Comparison of ENCODE assay signal across 9 cellular contexts in genomic region chr19:53977991-53978731, GRCh38. TPM values are rescaled to one million over a fixed set of nuclear protein-coding genes. Genes with fewer than 3 reads are reported as not detected.
DNase-seq lines count a peak whose midpoint lies in the region; TF ChIP-seq lines count a peak whose summit lies in the region.
"Had no signal": no experiment of that assay in that cellular context is flagged by ENCODE, and none has a peak within 500 bp of the region (broad histone marks: within the 10 kb centered on the region; RNA-seq: fewer than 3 reads in every experiment).

No MANE protein-coding gene starts in this region.

- peak; percentile 98 for DNase-seq in ELF-1 (ENCODE audit: low read depth, low spot score)
- DNase-seq in SKM-1 treated with dmso at 0.1 percent for 144 hours (lab: John Stamatoyannopoulos, UW; ENCODE audit: unreplicated experiment): peak; percentile 43
- no peak for DNase-seq in coronary artery (ENCODE audit: low spot score)
- peak; percentile 62 for DNase-seq in stimulated activated CD8-positive, alpha-beta memory T cell treated with anti-CD3 and anti-CD28 coated beads, Interleukin-4, amount 100 ng/mL, for 48 hours
- DNase-seq in GM10248 (ENCODE audit: extremely low spot score): no peak
- DNase-seq in prostate gland (ENCODE audit: low spot score): no peak
- DNase-seq in SIG-M5 treated with dmso at 0.1 percent for 504 hours (lab: John Stamatoyannopoulos, UW; ENCODE audit: unreplicated experiment): no peak

- TF ChIP-seq RAD21 in liver (IDR thresholded peaks at IDR 0.05): no peak

- H3K27me3 ChIP-seq in liver (ENCODE audit: control insufficient read depth in 4 of 4, insufficient read depth in 4 of 4, low read length in 3 of 4): peaks cover 0 to 14% (median 8%) of the 10 kb centered on the region in 4 donors
- H3K27me3 ChIP-seq in prostate gland (replicated peaks; ENCODE audit: insufficient read depth): peaks cover 10% of the 10 kb centered on the region

- H3K27ac ChIP-seq in coronary artery (no peak overlapping the region), liver (ENCODE audit: low read depth in 1 of 2, low read length in 2 of 2) (no peak overlapping the region), prostate gland (no peak overlapping the region)
- H3K27ac ChIP-seq: neutrophil had no signal

- TF ChIP-seq POLR2A in prostate gland (IDR thresholded peaks at IDR 0.05): no peak

- CTCF ChIA-PET in GM10248 (lab: Yijun Ruan, JAX): no interaction called here

- H3K9me3 ChIP-seq in liver (ENCODE audit: control insufficient read depth in 4 of 4, low read length in 3 of 4) (no peaks in the 10 kb centered on the region), prostate gland (no peaks in the 10 kb centered on the region)
- H3K9me3 ChIP-seq: neutrophil had no signal

- peak overlapping the region; percentile 60 for H3K4me3 ChIP-seq in coronary artery
- peak overlapping the region in 1 of 3 donors; percentile 5 for H3K4me3 ChIP-seq in liver (ENCODE audit: low read depth in 1 of 3, low read length in 3 of 3)
- no peak overlapping the region for H3K4me3 ChIP-seq in prostate gland

- H3K36me3 ChIP-seq in liver (ENCODE audit: control insufficient read depth in 4 of 4, insufficient read depth in 3 of 4, low read depth in 1 of 4, low read length in 3 of 4): no peaks in the 10 kb centered on the region
- H3K36me3 ChIP-seq in prostate gland: no peaks in the 10 kb centered on the region
- H3K36me3 ChIP-seq: neutrophil had no signal

- 7% methylated on average over 54 of the region's 54 CpGs for WGBS in liver
- WGBS in prostate gland: 4% methylated on average over 51 of the region's 54 CpGs

- POLR2A ChIA-PET in GM10248 (lab: Yijun Ruan, JAX): no interaction called here

- TF ChIP-seq CTCF in coronary artery (IDR thresholded peaks at IDR 0.05): no peak
- TF ChIP-seq CTCF in liver (IDR thresholded peaks at IDR 0.05; ENCODE audit: low read depth, low read length, missing input control): no peak
- no peak for TF ChIP-seq CTCF in GM10248 (IDR thresholded peaks at IDR 0.05; ENCODE audit: control extremely low read depth, extremely low read depth, low read depth, missing control alignments)
- no peak for TF ChIP-seq CTCF in prostate gland (IDR thresholded peaks at IDR 0.05)

- H3K9ac ChIP-seq in liver (ENCODE audit: low read depth in 1 of 2, low read length in 2 of 2): no peak overlapping the region

- intact Hi-C loops in prostate gland (cut with DNase I): no loop called here

- H3K4me1 ChIP-seq in liver (ENCODE audit: control insufficient read depth in 4 of 4, insufficient read depth in 4 of 4, low read length in 3 of 4): peaks cover 4 to 10% (median 5%) of the 10 kb centered on the region in 4 donors
- H3K4me1 ChIP-seq in prostate gland (replicated peaks): no peaks in the 10 kb centered on the region

TF ChIP-seq in liver, 16 proteins besides CTCF, POLR2A, EP300 and RAD21:
- no peak for TF ChIP-seq FOXA2 (IDR thresholded peaks at IDR 0.05)
- TF ChIP-seq SP1 (IDR thresholded peaks at IDR 0.05): peak; percentile 22
- TF ChIP-seq FOXA1 (IDR thresholded peaks at IDR 0.05): no peak

RNA-seq across cellular contexts. Expression of gene CACNG6, which starts 13.3 kb away (rescaled TPM):
- total RNA-seq in liver (not detected), prostate gland (1 to 10 TPM in 1 of 2 donors, not detected in 1; 2.3 TPM)
- polyA plus RNA-seq in liver: not detected

RNA-seq across cellular contexts. Expression of gene CACNG8, which starts 15.4 kb away (rescaled TPM):
- total RNA-seq in liver (not detected), prostate gland (under 1 TPM in 1 of 2 donors, not detected in 1; 0.51 TPM)
- polyA plus RNA-seq in liver: under 1 TPM in 1 of 2 donors, not detected in 1; under 0.01 TPM

Comparison
In these comparisons a context has a peak if more than half of its experiments do, and no peak if none do; other contexts are left out.
1. DNase-seq: peak in ELF-1 (single experiment), SKM-1 treated with dmso at 0.1 percent for 144 hours (single experiment) and stimulated activated CD8-positive, alpha-beta memory T cell treated with anti-CD3 and anti-CD28 coated beads, Interleukin-4, amount 100 ng/mL, for 48 hours (single experiment); none in coronary artery (single experiment), GM10248 (single experiment), prostate gland (single experiment) and SIG-M5 treated with dmso at 0.1 percent for 504 hours (single experiment).